In the genomic region with DNA sequence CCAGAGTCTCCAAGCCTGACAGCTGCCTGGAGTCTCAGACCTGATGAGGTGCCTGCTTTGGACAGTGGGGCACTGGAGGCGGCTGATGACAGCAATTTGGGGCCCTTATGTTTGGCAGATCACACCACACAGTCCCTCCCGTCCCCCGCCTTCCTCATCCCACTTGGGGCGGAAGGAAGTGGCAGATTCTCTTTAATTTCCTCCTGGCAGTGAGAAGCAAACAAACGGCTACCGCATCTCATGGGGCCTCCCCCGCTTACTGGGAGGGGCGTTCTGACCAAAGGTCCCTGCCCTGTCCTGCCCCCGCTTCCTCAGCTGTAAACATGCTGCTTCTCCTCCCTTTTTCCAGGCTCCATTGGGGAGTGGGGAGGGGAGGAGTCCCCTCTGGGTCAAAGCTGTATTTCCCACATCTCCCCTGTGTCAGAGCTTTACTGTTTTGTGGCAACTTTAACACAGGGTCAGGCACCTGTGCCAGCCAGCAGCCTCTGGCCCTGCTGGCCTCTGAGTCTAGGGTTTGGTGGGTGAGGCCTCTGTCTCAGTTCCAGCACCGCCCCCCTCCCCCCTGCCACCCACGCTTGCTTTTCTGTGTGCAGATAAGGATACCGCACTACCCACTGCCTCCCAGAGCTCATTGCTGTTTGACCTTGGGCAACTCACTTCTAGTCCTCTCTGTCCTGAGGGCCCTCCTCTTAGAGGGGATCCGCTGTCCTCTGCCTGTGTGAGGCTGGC, we compare ENCODE assay signal across 9 cellular contexts. TPM values are rescaled to one million over a fixed set of nuclear protein-coding genes. Genes with fewer than 3 reads are reported as not detected.
DNase-seq lines count a peak whose midpoint lies in the region; ATAC-seq and TF ChIP-seq lines count a peak whose summit lies in the region.
"Had no signal": no experiment of that assay in that cellular context is flagged by ENCODE, and none has a peak within 500 bp of the region (broad histone marks: within the 10 kb centered on the region; RNA-seq: fewer than 3 reads in every experiment).

No MANE protein-coding gene starts in this region.

- H3K4me1 ChIP-seq in heart right ventricle: peaks cover 16 to 85% (median 61%) of the 10 kb centered on the region in 9 donors

- no peaks in the 10 kb centered on the region for H3K27me3 ChIP-seq in heart right ventricle

- intact Hi-C loops in heart right ventricle (cut with DNase I): loop anchor here in 1 of 10 donors (10.0 kb wide), 1 partner anchor 155 kb away; the partner anchor contains the start of gene ESRP2

- peaks cover 24% of the 10 kb centered on the region for H3K36me3 Mint-ChIP-seq in activated T-cell treated with anti-CD3 and anti-CD28 coated beads, Interleukin-2, amount 50 U/mL, for 4 hours (ENCODE audit: insufficient read depth)

- peaks cover 86% of the 10 kb centered on the region for H3K4me1 Mint-ChIP-seq in activated T-cell treated with anti-CD3 and anti-CD28 coated beads, Interleukin-2, amount 50 U/mL, for 4 hours (ENCODE audit: low read depth)

- TF ChIP-seq CTCF in heart right ventricle (IDR thresholded peaks at IDR 0.05): no peak

- H3K27me3 Mint-ChIP-seq in activated T-cell treated with anti-CD3 and anti-CD28 coated beads, Interleukin-2, amount 50 U/mL, for 4 hours (ENCODE audit: low read depth): no peaks in the 10 kb centered on the region

- no peaks in the 10 kb centered on the region for H3K9me3 ChIP-seq in heart right ventricle

- H3K27ac ChIP-seq in heart right ventricle: peak overlapping the region; percentile 76 to 99 (median 86)
- H3K27ac ChIP-seq: KMS-11 had no signal

- peak; percentile 11 to 32 for ATAC-seq in activated T-cell treated with anti-CD3 and anti-CD28 coated beads, Interleukin-2, amount 50 U/mL, for 4 hours
- ATAC-seq in heart right ventricle (peak; percentile 39 to 72 (median 59)), HG03571 (IDR thresholded peaks at IDR 0.05; ENCODE audit: unreplicated experiment) (no peak), HG02852 (IDR thresholded peaks at IDR 0.05; ENCODE audit: unreplicated experiment) (no peak)

- no peaks in the 10 kb centered on the region for H3K9me3 Mint-ChIP-seq in activated T-cell treated with anti-CD3 and anti-CD28 coated beads, Interleukin-2, amount 50 U/mL, for 4 hours

- peak; percentile 89 to 93 for DNase-seq in NOMO-1 (lab: John Stamatoyannopoulos, UW; ENCODE audit: unreplicated experiment in 2 of 2)
- DNase-seq in activated T-cell treated with anti-CD3 and anti-CD28 coated beads, Interleukin-2, amount 50 U/mL, for 4 hours: peak; percentile 65
- DNase-seq in heart right ventricle: peak; percentile 80 to 88
- peak; percentile 56 to 70 for DNase-seq in stimulated activated CD4-positive, alpha-beta T cell treated with anti-CD3 and anti-CD28 coated beads, Interleukin-15, amount 100 ng/mL, for 48 hours (ENCODE audit: low read depth in 2 of 2)
- no peak for DNase-seq in NCI-H2196 treated with DMSO at 0.1 percent for 48 hours (lab: John Stamatoyannopoulos, UW; ENCODE audit: unreplicated experiment)
- no peak for DNase-seq in NCI-H82 (lab: John Stamatoyannopoulos, UW)

- 31 to 45% methylated on average over 13 of the region's 13 CpGs for WGBS in heart right ventricle, 2 donors

- H3K4me3 ChIP-seq in heart right ventricle: no peak overlapping the region

- H3K36me3 ChIP-seq in heart right ventricle: peaks cover 0 to 41% (median under 1%) of the 10 kb centered on the region in 9 donors

- peak overlapping the region; percentile 67 for H3K4me3 Mint-ChIP-seq in activated T-cell treated with anti-CD3 and anti-CD28 coated beads, Interleukin-2, amount 50 U/mL, for 4 hours

RNA-seq across cellular contexts. Expression of gene NFATC3, which starts 5.4 kb away (rescaled TPM):
- 10 to 100 TPM; 64.8 to 72.3 (median 65.3) TPM for total RNA-seq in activated T-cell treated with anti-CD3 and anti-CD28 coated beads, Interleukin-2, amount 50 U/mL, for 4 hours
- 10 to 100 TPM; 19.8 to 32.9 (median 25.1) TPM for total RNA-seq in heart right ventricle
- 1 to 10 TPM; 6.3 to 9.2 TPM for polyA plus RNA-seq in heart right ventricle

RNA-seq across cellular contexts. Expression of gene DUS2, which starts 56.7 kb away (rescaled TPM):
- total RNA-seq in activated T-cell treated with anti-CD3 and anti-CD28 coated beads, Interleukin-2, amount 50 U/mL, for 4 hours: 10 to 100 TPM; 35.9 to 37.4 (median 37.1) TPM
- total RNA-seq in heart right ventricle: 10 to 100 TPM in 2 of 10 donors, 1 to 10 TPM in 8; 4.8 to 13.1 (median 7.2) TPM
- 1 to 10 TPM; 4.2 to 9.6 TPM for polyA plus RNA-seq in heart right ventricle

RNA-seq across cellular contexts. Expression of gene DDX28, which starts 56.7 kb away (rescaled TPM):
- 10 to 100 TPM; 34.9 to 40.3 (median 39.1) TPM for total RNA-seq in activated T-cell treated with anti-CD3 and anti-CD28 coated beads, Interleukin-2, amount 50 U/mL, for 4 hours
- 10 to 100 TPM in 4 of 10 donors, 1 to 10 TPM in 6; 8.4 to 13.1 (median 9.7) TPM for total RNA-seq in heart right ventricle
- polyA plus RNA-seq in heart right ventricle: 1 to 10 TPM; 5.3 to 9.6 TPM

Comparison
In these comparisons a context has a peak if more than half of its experiments do, and no peak if none do; other contexts are left out.
1. DNase-seq: peak in NOMO-1 (2 of 2), activated T-cell treated with anti-CD3 and anti-CD28 coated beads, Interleukin-2, amount 50 U/mL, for 4 hours (single experiment), heart right ventricle (2 of 2) and stimulated activated CD4-positive, alpha-beta T cell treated with anti-CD3 and anti-CD28 coated beads, Interleukin-15, amount 100 ng/mL, for 48 hours (2 of 2); none in NCI-H2196 treated with DMSO at 0.1 percent for 48 hours (single experiment) and NCI-H82 (single experiment).
2. ATAC-seq: peak in activated T-cell treated with anti-CD3 and anti-CD28 coated beads, Interleukin-2, amount 50 U/mL, for 4 hours (2 of 2) and heart right ventricle (8 of 8); none in HG03571 (single experiment) and HG02852 (single experiment).